Comparison of ENCODE assay signal across 1 cellular context in genomic region chr3:4721511-4721911, GRCh38.
TF ChIP-seq lines count a peak whose summit lies in the region.

No MANE protein-coding gene starts in this region.

TF ChIP-seq in WTC11, 78 proteins besides CTCF, POLR2A, EP300 and RAD21 (continued from another document):
- TF ChIP-seq PRDM15 (CRISPR knock-in tag; IDR thresholded peaks at IDR 0.05) (no peak), FOXK1 (CRISPR knock-in tag; IDR thresholded peaks at IDR 0.05) (no peak), ZMAT4 (CRISPR knock-in tag; IDR thresholded peaks at IDR 0.05) (no peak), ZNF232 (CRISPR knock-in tag; IDR thresholded peaks at IDR 0.05) (no peak), SMAD3 (CRISPR knock-in tag; IDR thresholded peaks at IDR 0.05; ENCODE audit: borderline replicate concordance) (no peak), ATF2 (CRISPR knock-in tag; IDR thresholded peaks at IDR 0.05; ENCODE audit: borderline replicate concordance, low read depth) (no peak), ZNF512 (CRISPR knock-in tag; IDR thresholded peaks at IDR 0.05; ENCODE audit: borderline replicate concordance) (no peak), CDX4 (CRISPR knock-in tag; IDR thresholded peaks at IDR 0.05; ENCODE audit: borderline replicate concordance) (no peak), ATF6 (CRISPR knock-in tag; IDR thresholded peaks at IDR 0.05) (no peak), AR (CRISPR knock-in tag; IDR thresholded peaks at IDR 0.05) (no peak)
TF ChIP-seq in WTC11: peak in this region for 0.
